Comparison of ENCODE assay signal across 10 cellular contexts in genomic region chr2:160918909-160919503, GRCh38.
A peak's percentile ranks its signal among the peaks of the same experiment; 100 is the strongest.
DNase-seq lines count a peak whose midpoint lies in the region; ATAC-seq, FAIRE-seq and TF ChIP-seq lines count a peak whose summit lies in the region.
"Had no signal": no experiment of that assay in that cellular context is flagged by ENCODE, and none has a peak within 500 bp of the region (broad histone marks: within the 10 kb centered on the region; RNA-seq: fewer than 3 reads in every experiment).

No MANE protein-coding gene starts in this region.

- no peaks in the 10 kb centered on the region for H3K36me3 ChIP-seq in WERI-Rb-1
- H3K36me3 ChIP-seq: BLaER1 had no signal

- H3K4me1 Mint-ChIP-seq in effector memory CD8-positive, alpha-beta T cell (ENCODE audit: low read depth in 2 of 2): no peaks in the 10 kb centered on the region

- H3K36me3 Mint-ChIP-seq in effector memory CD8-positive, alpha-beta T cell (ENCODE audit: insufficient read depth): no peaks in the 10 kb centered on the region

- peak; percentile 50 for TF ChIP-seq CTCF in LNCaP clone FGC (IDR thresholded peaks at IDR 0.05; ENCODE audit: control insufficient read depth, extremely low read depth, insufficient read depth)
- TF ChIP-seq CTCF in WERI-Rb-1 (IDR thresholded peaks at IDR 0.05; ENCODE audit: low read depth, low read length): peak; percentile 84

- peaks cover 5% of the 10 kb centered on the region for H3K9me3 ChIP-seq in WERI-Rb-1 (ENCODE audit: severe bottlenecking)
- H3K9me3 ChIP-seq: BLaER1 had no signal

- no peak overlapping the region for H3K4me3 Mint-ChIP-seq in effector memory CD8-positive, alpha-beta T cell

- H3K4me3 ChIP-seq in LNCaP clone FGC (ENCODE audit: low read depth, low read length) (no peak overlapping the region), WERI-Rb-1 (ENCODE audit: low read depth, low read length) (no peak overlapping the region)
- H3K4me3 ChIP-seq: BLaER1, skin epidermis had no signal

- DNase-seq in NCI-H1092 treated with DMSO at 0.1 percent for 48 hours (lab: John Stamatoyannopoulos, UW): peak; percentile 23
- no peak for DNase-seq in NCI-H1092 (lab: John Stamatoyannopoulos, UW)
- DNase-seq in LNCaP clone FGC (ENCODE audit: low read depth): peak; percentile 8
- peak; percentile 67 for DNase-seq in WERI-Rb-1
- DNase-seq in effector memory CD8-positive, alpha-beta T cell: peak; percentile 3 to 9 (median 5)
- DNase-seq in lung microvascular endothelial cell (ENCODE audit: low read depth in 2 of 2): peak; percentile 70 to 74
- peak; percentile 25 for DNase-seq in urothelium cell line (ENCODE audit: low spot score)
- no peak for DNase-seq in middle frontal gyrus (ENCODE audit: extremely low spot score, low spot score)

- H3K27ac Mint-ChIP-seq in effector memory CD8-positive, alpha-beta T cell: no peak overlapping the region

- H3K27me3 Mint-ChIP-seq in effector memory CD8-positive, alpha-beta T cell: peaks cover 13 to 15% of the 10 kb centered on the region in 2 donors

- no peaks in the 10 kb centered on the region for H3K9me3 Mint-ChIP-seq in effector memory CD8-positive, alpha-beta T cell

- no peak for FAIRE-seq in urothelium cell line (lab: Jason Lieb, UNC)

- no peak for ATAC-seq in effector memory CD8-positive, alpha-beta T cell (replicated peaks)

- peaks cover 23% of the 10 kb centered on the region for H3K27me3 ChIP-seq in WERI-Rb-1 (ENCODE audit: insufficient read depth, low read depth, severe bottlenecking)
- H3K27me3 ChIP-seq: BLaER1 had no signal

- H3K27ac ChIP-seq in WERI-Rb-1: no peak overlapping the region
- H3K27ac ChIP-seq: BLaER1 had no signal

Comparison
In these comparisons a context has a peak if more than half of its experiments do, and no peak if none do; other contexts are left out.
1. DNase-seq: peak in NCI-H1092 treated with DMSO at 0.1 percent for 48 hours (single experiment), LNCaP clone FGC (single experiment), WERI-Rb-1 (single experiment), effector memory CD8-positive, alpha-beta T cell (3 of 3), lung microvascular endothelial cell (2 of 2) and urothelium cell line (single experiment); none in NCI-H1092 (single experiment) and middle frontal gyrus (single experiment).